2 cellular contexts compared by ENCODE assay signal in genomic region chr16:88972349-88972748, GRCh38.
TF ChIP-seq lines count a peak whose summit lies in the region.

No MANE protein-coding gene starts in this region.

TF ChIP-seq in HepG2, 621 proteins besides CTCF, POLR2A, EP300 and RAD21 (continues in another document):
- TF ChIP-seq TERF1 (CRISPR knock-in tag; IDR thresholded peaks at IDR 0.05) (no peak), HHEX (CRISPR knock-in tag; IDR thresholded peaks at IDR 0.05) (no peak), KLF9 (CRISPR knock-in tag; IDR thresholded peaks at IDR 0.05; ENCODE audit: low read depth) (no peak), FOXP4 (CRISPR knock-in tag; IDR thresholded peaks at IDR 0.05) (no peak), ZNF639 (CRISPR knock-in tag; conservative IDR thresholded peaks at IDR 0.05) (no peak), SP5 (CRISPR knock-in tag; IDR thresholded peaks at IDR 0.05; ENCODE audit: borderline replicate concordance, low read depth) (no peak), ZNF510 (CRISPR knock-in tag; IDR thresholded peaks at IDR 0.05; ENCODE audit: low read depth) (no peak), ZNF275 (CRISPR knock-in tag; IDR thresholded peaks at IDR 0.05; ENCODE audit: borderline replicate concordance) (no peak), ZNF230 (CRISPR knock-in tag; IDR thresholded peaks at IDR 0.05) (no peak), SNAPC4 (CRISPR knock-in tag; IDR thresholded peaks at IDR 0.05) (no peak), SIN3A (IDR thresholded peaks at IDR 0.05; ENCODE audit: borderline replicate concordance, low read depth, low read length) (no peak), RCOR2 (CRISPR knock-in tag; IDR thresholded peaks at IDR 0.05) (no peak), ZNF296 (CRISPR knock-in tag; conservative IDR thresholded peaks at IDR 0.05) (no peak), MTF2 (CRISPR knock-in tag; IDR thresholded peaks at IDR 0.05; ENCODE audit: borderline replicate concordance) (no peak)

TF ChIP-seq in H1, 55 proteins besides CTCF, POLR2A, EP300 and RAD21:
- TF ChIP-seq SIX5 (IDR thresholded peaks at IDR 0.05; ENCODE audit: low read depth, low read length) = no peak
